In genomic region chr11:33808228-33808828, GRCh38 we compare ENCODE assay signal across 8 cellular contexts. TPM values are rescaled to one million over a fixed set of nuclear protein-coding genes. Genes with fewer than 3 reads are reported as not detected.
A peak's percentile ranks its signal among the peaks of the same experiment; 100 is the strongest.
DNase-seq lines count a peak whose midpoint lies in the region; ATAC-seq and TF ChIP-seq lines count a peak whose summit lies in the region.

No MANE protein-coding gene starts in this region.

- no peak overlapping the region for H3K27ac Mint-ChIP-seq in activated CD4-positive, alpha-beta T cell treated with anti-CD3 and anti-CD28 coated beads, Interleukin-2, amount 10 ng/mL, durations not matched to agents 24 days and 14 days

- H3K4me1 ChIP-seq in right lobe of liver = no peaks in the 10 kb centered on the region

- ATAC-seq in HG03342 (IDR thresholded peaks at IDR 0.05; ENCODE audit: unreplicated experiment) (peak; percentile 82), right lobe of liver (peak; percentile 92 to 97 (median 93)), GM21717 (IDR thresholded peaks at IDR 0.05; ENCODE audit: unreplicated experiment) (no peak)

- no peak overlapping the region for H3K4me3 Mint-ChIP-seq in activated CD4-positive, alpha-beta T cell treated with anti-CD3 and anti-CD28 coated beads, Interleukin-2, amount 10 ng/mL, durations not matched to agents 24 days and 14 days

- intact Hi-C loops in activated CD4-positive, alpha-beta T cell treated with anti-CD3 and anti-CD28 coated beads, Interleukin-2, amount 10 ng/mL, durations not matched to agents 24 days and 14 days (cut with micrococcal nuclease) = loop anchor here (1.0 to 2.0 kb wide), 3 partner anchors 21 to 684 kb away; no protein-coding TSS in a partner anchor
- intact Hi-C loops in right lobe of liver (cut with DNase I) = no loop called here

- H3K4me1 Mint-ChIP-seq in activated CD4-positive, alpha-beta T cell treated with anti-CD3 and anti-CD28 coated beads, Interleukin-2, amount 10 ng/mL, durations not matched to agents 24 days and 14 days = peaks cover 3% of the 10 kb centered on the region

- 22% methylated on average over 11 of the region's 12 CpGs for WGBS in right lobe of liver (ENCODE audit: insufficient coverage, low coverage, low lambda C conversion rate, missing lambda C conversion rate)

- DNase-seq in NCI-H526 (lab: John Stamatoyannopoulos, UW) (peak; percentile 66 to 94), dedifferentiated amniotic fluid mesenchymal stem cell (ENCODE audit: extremely low spot score) (peak; percentile 71), right lobe of liver (peak; percentile 79 to 82 (median 81))
- DNase-seq in activated CD4-positive, alpha-beta T cell treated with anti-CD3 and anti-CD28 coated beads, Interleukin-2, amount 10 ng/mL, durations not matched to agents 24 days and 14 days = peak; percentile 93
- DNase-seq in stimulated activated CD4-positive, alpha-beta T cell treated with anti-CD3 and anti-CD28 coated beads, TNF-alpha, amount 100 ng/mL, for 24 hours (ENCODE audit: low read depth in 3 of 3) = peak; percentile 80 to 84 (median 83)

- no peak overlapping the region for H3K27ac ChIP-seq in right lobe of liver

- TF ChIP-seq POLR2A in right lobe of liver (IDR thresholded peaks at IDR 0.05) = no peak

- no peaks in the 10 kb centered on the region for H3K9me3 Mint-ChIP-seq in activated CD4-positive, alpha-beta T cell treated with anti-CD3 and anti-CD28 coated beads, Interleukin-2, amount 10 ng/mL, durations not matched to agents 24 days and 14 days

- H3K36me3 ChIP-seq in right lobe of liver = no peaks in the 10 kb centered on the region

- H3K4me3 ChIP-seq in GM12875 (ENCODE audit: low read depth, low read length) (no peak overlapping the region), right lobe of liver (no peak overlapping the region)

- no peaks in the 10 kb centered on the region for H3K27me3 ChIP-seq in right lobe of liver

- peak; percentile 84 for TF ChIP-seq CTCF in GM12875 (IDR thresholded peaks at IDR 0.05; ENCODE audit: borderline replicate concordance, insufficient read depth, low read depth, low read length)
- peak; percentile 81 to 96 (median 93) for TF ChIP-seq CTCF in right lobe of liver (IDR thresholded peaks at IDR 0.05)

- H3K9me3 ChIP-seq in right lobe of liver = no peaks in the 10 kb centered on the region

- H3K27me3 Mint-ChIP-seq in activated CD4-positive, alpha-beta T cell treated with anti-CD3 and anti-CD28 coated beads, Interleukin-2, amount 10 ng/mL, durations not matched to agents 24 days and 14 days = peaks cover 35% of the 10 kb centered on the region

- no peaks in the 10 kb centered on the region for H3K36me3 Mint-ChIP-seq in activated CD4-positive, alpha-beta T cell treated with anti-CD3 and anti-CD28 coated beads, Interleukin-2, amount 10 ng/mL, durations not matched to agents 24 days and 14 days (ENCODE audit: low read depth)

RNA-seq across cellular contexts. Expression of gene FBXO3, which starts 34.0 kb away (rescaled TPM):
- 18.1 and 20.9 TPM in 2 replicates for total RNA-seq in activated CD4-positive, alpha-beta T cell treated with anti-CD3 and anti-CD28 coated beads, Interleukin-2, amount 10 ng/mL, durations not matched to agents 24 days and 14 days
- total RNA-seq in right lobe of liver = 10 to 100 TPM; 18.3 to 28.7 (median 20.8) TPM
